Comparison of ENCODE assay signal across 9 cellular contexts in genomic region chr3:128489860-128490649, GRCh38. TPM values are rescaled to one million over a fixed set of nuclear protein-coding genes. Genes with fewer than 3 reads are reported as not detected.
A peak's percentile ranks its signal among the peaks of the same experiment; 100 is the strongest.
DNase-seq lines count a peak whose midpoint lies in the region; ATAC-seq and TF ChIP-seq lines count a peak whose summit lies in the region.
"Had no signal": no experiment of that assay in that cellular context is flagged by ENCODE, and none has a peak within 500 bp of the region (broad histone marks: within the 10 kb centered on the region; RNA-seq: fewer than 3 reads in every experiment).

No MANE protein-coding gene starts in this region.

- H3K36me3 Mint-ChIP-seq in activated T-cell treated with anti-CD3 and anti-CD28 coated beads, Interleukin-2, amount 50 U/mL, for 72 hours (ENCODE audit: insufficient read depth in 2 of 2): peaks cover 2 to 3% of the 10 kb centered on the region in 2 donors

- H3K36me3 ChIP-seq in HUES64 (ENCODE audit: insufficient read depth, low read length): no peaks in the 10 kb centered on the region
- H3K36me3 ChIP-seq in heart right ventricle: peaks cover 0 to 14% (median 0%) of the 10 kb centered on the region in 9 donors

- peak; percentile 19 to 34 for ATAC-seq in activated T-cell treated with anti-CD3 and anti-CD28 coated beads, Interleukin-2, amount 50 U/mL, for 72 hours (replicated peaks in 1 of 2)
- ATAC-seq in heart right ventricle (peak in 4 of 8 donors; percentile 15 to 32 (median 26)), GM18907 (IDR thresholded peaks at IDR 0.05; ENCODE audit: unreplicated experiment) (no peak)
- no peak for ATAC-seq in activated CD4-positive, CD25-positive, alpha-beta regulatory T cell treated with anti-CD3 and anti-CD28 coated beads, Interleukin-2, amount 50 U/mL, for 24 hours

- TF ChIP-seq CTCF in heart right ventricle (IDR thresholded peaks at IDR 0.05): peak in 4 of 9 donors; percentile 19 to 50 (median 42)

- intact Hi-C loops in heart right ventricle (cut with DNase I): loop anchor here in 7 of 10 donors (5.0 to 10.0 kb wide), 8 partner anchors 67 to 405 kb away; no protein-coding TSS in a partner anchor

- H3K9me3 Mint-ChIP-seq in activated T-cell treated with anti-CD3 and anti-CD28 coated beads, Interleukin-2, amount 50 U/mL, for 72 hours: no peaks in the 10 kb centered on the region

- H3K4me3 Mint-ChIP-seq in activated T-cell treated with anti-CD3 and anti-CD28 coated beads, Interleukin-2, amount 50 U/mL, for 72 hours: peak overlapping the region; percentile 80 to 82

- peaks cover 100% of the 10 kb centered on the region for H3K27me3 ChIP-seq in HUES64 (ENCODE audit: insufficient read depth, low read length)
- peaks cover 13 to 100% (median 85%) of the 10 kb centered on the region in 7 donors for H3K27me3 ChIP-seq in heart right ventricle

- H3K9me3 ChIP-seq in HUES64 (ENCODE audit: insufficient read depth, low read depth, low read length) (no peaks in the 10 kb centered on the region), heart right ventricle (no peaks in the 10 kb centered on the region)

- peaks cover 58% of the 10 kb centered on the region for H3K27me3 Mint-ChIP-seq in activated T-cell treated with anti-CD3 and anti-CD28 coated beads, Interleukin-2, amount 50 U/mL, for 72 hours (ENCODE audit: low read depth)

- H3K4me1 ChIP-seq in HUES64 (ENCODE audit: insufficient read depth, low read length) (peaks cover 39% of the 10 kb centered on the region), heart right ventricle (peaks cover 10 to 84% (median 53%) of the 10 kb centered on the region in 9 donors)

- DNase-seq in CD1c-positive myeloid dendritic cell (ENCODE audit: extremely low spot score) (peak; percentile 39), heart right ventricle (no peak), retina (peak; percentile 86), T-helper 9 cell (no peak)
- peak; percentile 41 to 44 for DNase-seq in activated T-cell treated with anti-CD3 and anti-CD28 coated beads, Interleukin-2, amount 50 U/mL, for 72 hours

- under 1% methylated on average over 69 of the region's 69 CpGs for WGBS in HUES64
- 2 to 5% methylated on average over 69 of the region's 69 CpGs for WGBS in heart right ventricle, 2 donors

- peak overlapping the region; percentile 44 for H3K4me3 ChIP-seq in HUES64 (ENCODE audit: low read length)
- peak overlapping the region; percentile 57 to 85 (median 67) for H3K4me3 ChIP-seq in heart right ventricle

- no peak overlapping the region for H3K9ac ChIP-seq in HUES64 (ENCODE audit: low read depth, low read length)

- H3K27ac Mint-ChIP-seq in activated T-cell treated with anti-CD3 and anti-CD28 coated beads, Interleukin-2, amount 50 U/mL, for 72 hours: no peak overlapping the region

- peaks cover 27% of the 10 kb centered on the region for H3K4me1 Mint-ChIP-seq in activated T-cell treated with anti-CD3 and anti-CD28 coated beads, Interleukin-2, amount 50 U/mL, for 72 hours (ENCODE audit: low read depth)

- H3K27ac ChIP-seq in HUES64 (ENCODE audit: low read depth, low read length) (no peak overlapping the region), heart right ventricle (peak overlapping the region; percentile 87 to 98 (median 93))

RNA-seq across cellular contexts. Expression of gene GATA2, which starts 2.9 kb away (rescaled TPM):
- 0.55 TPM for polyA plus RNA-seq in HUES64 (2013, experiment 1 of 2)
- 0.63 TPM for polyA plus RNA-seq in HUES64 (2013, experiment 2 of 2)
- total RNA-seq in activated T-cell treated with anti-CD3 and anti-CD28 coated beads, Interleukin-2, amount 50 U/mL, for 72 hours: 1 to 10 TPM; 2.9 to 4.1 TPM
- total RNA-seq in heart right ventricle: 10 to 100 TPM in 7 of 10 donors, 1 to 10 TPM in 3; 6.8 to 21.4 (median 10.7) TPM
- polyA plus RNA-seq in heart right ventricle: 10 to 100 TPM; 16.0 to 29.8 TPM

RNA-seq across cellular contexts. Expression of gene DNAJB8, which starts 23.4 kb away (rescaled TPM):
- not detected for polyA plus RNA-seq in HUES64 (2013, experiment 1 of 2)
- polyA plus RNA-seq in HUES64 (2013, experiment 2 of 2): not detected
- not detected for total RNA-seq in activated T-cell treated with anti-CD3 and anti-CD28 coated beads, Interleukin-2, amount 50 U/mL, for 72 hours
- not detected for total RNA-seq in heart right ventricle
- polyA plus RNA-seq in heart right ventricle: not detected
- total RNA-seq: pulmonary artery endothelial cell had no signal

Comparison
In these comparisons a context has a peak if more than half of its experiments do, and no peak if none do; other contexts are left out.
1. DNase-seq: peak in CD1c-positive myeloid dendritic cell (single experiment), activated T-cell treated with anti-CD3 and anti-CD28 coated beads, Interleukin-2, amount 50 U/mL, for 72 hours (2 of 2) and retina (single experiment); none in heart right ventricle (0 of 2) and T-helper 9 cell (single experiment).
2. ATAC-seq: peak in activated T-cell treated with anti-CD3 and anti-CD28 coated beads, Interleukin-2, amount 50 U/mL, for 72 hours (2 of 2); none in activated CD4-positive, CD25-positive, alpha-beta regulatory T cell treated with anti-CD3 and anti-CD28 coated beads, Interleukin-2, amount 50 U/mL, for 24 hours (0 of 2) and GM18907 (single experiment).